In the genomic region with DNA sequence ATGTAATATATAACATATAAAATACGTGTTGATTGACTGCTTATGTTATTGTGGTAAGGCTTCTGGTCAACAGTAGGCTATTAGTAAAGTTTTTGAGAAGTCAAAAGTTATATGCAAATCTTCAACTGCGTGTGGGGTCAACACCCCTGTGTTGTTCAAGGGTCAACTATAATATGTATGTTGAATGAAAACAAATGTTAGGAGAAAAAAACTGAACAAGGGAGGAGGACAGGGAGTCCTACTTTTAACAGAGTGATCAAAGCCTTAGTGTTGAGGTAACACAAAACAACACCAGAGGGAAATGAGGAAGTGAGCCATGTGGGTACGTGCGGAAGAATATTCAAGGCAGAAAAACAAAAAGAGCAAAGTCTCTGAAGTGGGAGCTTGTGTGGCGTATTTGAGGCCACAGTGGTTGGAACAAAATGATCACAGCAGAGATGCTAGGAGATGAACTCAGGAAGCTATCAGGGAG, we compare ENCODE assay signal across 1 cellular context.
TF ChIP-seq lines count a peak whose summit lies in the region.

No MANE protein-coding gene starts in this region.

TF ChIP-seq in GM12878, 131 proteins besides CTCF, POLR2A, EP300 and RAD21 (continued from another document and continues in another):
- TF ChIP-seq BHLHE40 (IDR thresholded peaks at IDR 0.05; ENCODE audit: borderline replicate concordance in 1 of 2, low read depth in 2 of 2, low read length in 1 of 2) (peak; percentile 72 to 79; a peak in 3 of 4 replicates), CHD1 (IDR thresholded peaks at IDR 0.05; ENCODE audit: low read depth, low read length) (no peak), PRDM15 (CRISPR knock-in tag; IDR thresholded peaks at IDR 0.05) (no peak), CEBPB (IDR thresholded peaks at IDR 0.05; ENCODE audit: borderline replicate concordance in 1 of 2, low read depth in 2 of 2, low read length in 2 of 2) (0 out of 4 replicates have a peak, but pooled peaks of 1 of the 2 experiments have one; percentile 39), EZH2 (IDR thresholded peaks at IDR 0.05; ENCODE audit: borderline replicate concordance, control insufficient read depth, low read depth, low read length) (peak; percentile 91; the same call in 1 of the 2 replicates), HDAC2 (IDR thresholded peaks at IDR 0.05) (no peak), POU2F2 (IDR thresholded peaks at IDR 0.05; ENCODE audit: borderline replicate concordance, low read depth, low read length) (peak; percentile 93), NR2C1 (IDR thresholded peaks at IDR 0.05) (peak; percentile 74), ZNF592 (IDR thresholded peaks at IDR 0.05) (no peak), RB1 (IDR thresholded peaks at IDR 0.05; ENCODE audit: borderline replicate concordance) (no peak), STAT1 (conservative IDR thresholded peaks at IDR 0.05) (no peak), MTA2 (IDR thresholded peaks at IDR 0.05; ENCODE audit: low read depth) (peak; percentile 98), REST (IDR thresholded peaks at IDR 0.05; ENCODE audit: low read depth, low read length) (no peak), CHD2 (IDR thresholded peaks at IDR 0.05; ENCODE audit: borderline replicate concordance, low read depth, low read length) (peak; percentile 86), EED (IDR thresholded peaks at IDR 0.05; ENCODE audit: low read depth) (peak; percentile 94), PBX3 (IDR thresholded peaks at IDR 0.05; ENCODE audit: insufficient replicate concordance, low read depth, low read length) (no peak), HDGF (IDR thresholded peaks at IDR 0.05) (no peak), USF1 (IDR thresholded peaks at IDR 0.05; ENCODE audit: borderline replicate concordance, extremely low read length, insufficient read depth, low read depth, low read length) (no peak), SIN3A (IDR thresholded peaks at IDR 0.05; ENCODE audit: low read depth, low read length) (no peak), JUNB (IDR thresholded peaks at IDR 0.05) (peak; percentile 17; the same call in 1 of the 2 replicates), SIX5 (IDR thresholded peaks at IDR 0.05; ENCODE audit: low read depth, low read length, severe bottlenecking) (no peak), MTA3 (IDR thresholded peaks at IDR 0.05; ENCODE audit: borderline replicate concordance, low read length) (peak; percentile 92), STAT3 (IDR thresholded peaks at IDR 0.05; ENCODE audit: low read depth, low read length) (0 out of 2 replicates have a peak, but pooled peaks have one; percentile 36), JUND (IDR thresholded peaks at IDR 0.05; ENCODE audit: low read depth, low read length) (0 out of 2 replicates have a peak, but pooled peaks have one; percentile 28)
- TF ChIP-seq, protein P1, sequence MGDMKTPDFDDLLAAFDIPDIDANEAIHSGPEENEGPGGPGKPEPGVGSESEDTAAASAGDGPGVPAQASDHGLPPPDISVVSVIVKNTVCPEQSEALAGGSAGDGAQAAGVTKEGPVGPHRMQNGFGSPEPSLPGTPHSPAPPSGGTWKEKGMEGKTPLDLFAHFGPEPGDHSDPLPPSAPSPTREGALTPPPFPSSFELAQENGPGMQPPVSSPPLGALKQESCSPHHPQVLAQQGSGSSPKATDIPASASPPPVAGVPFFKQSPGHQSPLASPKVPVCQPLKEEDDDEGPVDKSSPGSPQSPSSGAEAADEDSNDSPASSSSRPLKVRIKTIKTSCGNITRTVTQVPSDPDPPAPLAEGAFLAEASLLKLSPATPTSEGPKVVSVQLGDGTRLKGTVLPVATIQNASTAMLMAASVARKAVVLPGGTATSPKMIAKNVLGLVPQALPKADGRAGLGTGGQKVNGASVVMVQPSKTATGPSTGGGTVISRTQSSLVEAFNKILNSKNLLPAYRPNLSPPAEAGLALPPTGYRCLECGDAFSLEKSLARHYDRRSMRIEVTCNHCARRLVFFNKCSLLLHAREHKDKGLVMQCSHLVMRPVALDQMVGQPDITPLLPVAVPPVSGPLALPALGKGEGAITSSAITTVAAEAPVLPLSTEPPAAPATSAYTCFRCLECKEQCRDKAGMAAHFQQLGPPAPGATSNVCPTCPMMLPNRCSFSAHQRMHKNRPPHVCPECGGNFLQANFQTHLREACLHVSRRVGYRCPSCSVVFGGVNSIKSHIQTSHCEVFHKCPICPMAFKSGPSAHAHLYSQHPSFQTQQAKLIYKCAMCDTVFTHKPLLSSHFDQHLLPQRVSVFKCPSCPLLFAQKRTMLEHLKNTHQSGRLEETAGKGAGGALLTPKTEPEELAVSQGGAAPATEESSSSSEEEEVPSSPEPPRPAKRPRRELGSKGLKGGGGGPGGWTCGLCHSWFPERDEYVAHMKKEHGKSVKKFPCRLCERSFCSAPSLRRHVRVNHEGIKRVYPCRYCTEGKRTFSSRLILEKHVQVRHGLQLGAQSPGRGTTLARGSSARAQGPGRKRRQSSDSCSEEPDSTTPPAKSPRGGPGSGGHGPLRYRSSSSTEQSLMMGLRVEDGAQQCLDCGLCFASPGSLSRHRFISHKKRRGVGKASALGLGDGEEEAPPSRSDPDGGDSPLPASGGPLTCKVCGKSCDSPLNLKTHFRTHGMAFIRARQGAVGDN (IDR thresholded peaks at IDR 0.05) = peak; percentile 79; the same call in 1 of the 2 replicates
- TF ChIP-seq, protein P2, sequence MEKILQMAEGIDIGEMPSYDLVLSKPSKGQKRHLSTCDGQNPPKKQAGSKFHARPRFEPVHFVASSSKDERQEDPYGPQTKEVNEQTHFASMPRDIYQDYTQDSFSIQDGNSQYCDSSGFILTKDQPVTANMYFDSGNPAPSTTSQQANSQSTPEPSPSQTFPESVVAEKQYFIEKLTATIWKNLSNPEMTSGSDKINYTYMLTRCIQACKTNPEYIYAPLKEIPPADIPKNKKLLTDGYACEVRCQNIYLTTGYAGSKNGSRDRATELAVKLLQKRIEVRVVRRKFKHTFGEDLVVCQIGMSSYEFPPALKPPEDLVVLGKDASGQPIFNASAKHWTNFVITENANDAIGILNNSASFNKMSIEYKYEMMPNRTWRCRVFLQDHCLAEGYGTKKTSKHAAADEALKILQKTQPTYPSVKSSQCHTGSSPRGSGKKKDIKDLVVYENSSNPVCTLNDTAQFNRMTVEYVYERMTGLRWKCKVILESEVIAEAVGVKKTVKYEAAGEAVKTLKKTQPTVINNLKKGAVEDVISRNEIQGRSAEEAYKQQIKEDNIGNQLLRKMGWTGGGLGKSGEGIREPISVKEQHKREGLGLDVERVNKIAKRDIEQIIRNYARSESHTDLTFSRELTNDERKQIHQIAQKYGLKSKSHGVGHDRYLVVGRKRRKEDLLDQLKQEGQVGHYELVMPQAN (conservative IDR thresholded peaks at IDR 0.05) = no peak; the same call in 1 of the 2 replicates
- TF ChIP-seq, protein P3, sequence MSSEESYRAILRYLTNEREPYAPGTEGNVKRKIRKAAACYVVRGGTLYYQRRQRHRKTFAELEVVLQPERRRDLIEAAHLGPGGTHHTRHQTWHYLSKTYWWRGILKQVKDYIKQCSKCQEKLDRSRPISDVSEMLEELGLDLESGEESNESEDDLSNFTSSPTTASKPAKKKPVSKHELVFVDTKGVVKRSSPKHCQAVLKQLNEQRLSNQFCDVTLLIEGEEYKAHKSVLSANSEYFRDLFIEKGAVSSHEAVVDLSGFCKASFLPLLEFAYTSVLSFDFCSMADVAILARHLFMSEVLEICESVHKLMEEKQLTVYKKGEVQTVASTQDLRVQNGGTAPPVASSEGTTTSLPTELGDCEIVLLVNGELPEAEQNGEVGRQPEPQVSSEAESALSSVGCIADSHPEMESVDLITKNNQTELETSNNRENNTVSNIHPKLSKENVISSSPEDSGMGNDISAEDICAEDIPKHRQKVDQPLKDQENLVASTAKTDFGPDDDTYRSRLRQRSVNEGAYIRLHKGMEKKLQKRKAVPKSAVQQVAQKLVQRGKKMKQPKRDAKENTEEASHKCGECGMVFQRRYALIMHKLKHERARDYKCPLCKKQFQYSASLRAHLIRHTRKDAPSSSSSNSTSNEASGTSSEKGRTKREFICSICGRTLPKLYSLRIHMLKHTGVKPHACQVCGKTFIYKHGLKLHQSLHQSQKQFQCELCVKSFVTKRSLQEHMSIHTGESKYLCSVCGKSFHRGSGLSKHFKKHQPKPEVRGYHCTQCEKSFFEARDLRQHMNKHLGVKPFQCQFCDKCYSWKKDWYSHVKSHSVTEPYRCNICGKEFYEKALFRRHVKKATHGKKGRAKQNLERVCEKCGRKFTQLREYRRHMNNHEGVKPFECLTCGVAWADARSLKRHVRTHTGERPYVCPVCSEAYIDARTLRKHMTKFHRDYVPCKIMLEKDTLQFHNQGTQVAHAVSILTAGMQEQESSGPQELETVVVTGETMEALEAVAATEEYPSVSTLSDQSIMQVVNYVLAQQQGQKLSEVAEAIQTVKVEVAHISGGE (CRISPR knock-in tag; IDR thresholded peaks at IDR 0.05) = no peak
